ENCODE assay signal across 15 cellular contexts in the genomic region with DNA sequence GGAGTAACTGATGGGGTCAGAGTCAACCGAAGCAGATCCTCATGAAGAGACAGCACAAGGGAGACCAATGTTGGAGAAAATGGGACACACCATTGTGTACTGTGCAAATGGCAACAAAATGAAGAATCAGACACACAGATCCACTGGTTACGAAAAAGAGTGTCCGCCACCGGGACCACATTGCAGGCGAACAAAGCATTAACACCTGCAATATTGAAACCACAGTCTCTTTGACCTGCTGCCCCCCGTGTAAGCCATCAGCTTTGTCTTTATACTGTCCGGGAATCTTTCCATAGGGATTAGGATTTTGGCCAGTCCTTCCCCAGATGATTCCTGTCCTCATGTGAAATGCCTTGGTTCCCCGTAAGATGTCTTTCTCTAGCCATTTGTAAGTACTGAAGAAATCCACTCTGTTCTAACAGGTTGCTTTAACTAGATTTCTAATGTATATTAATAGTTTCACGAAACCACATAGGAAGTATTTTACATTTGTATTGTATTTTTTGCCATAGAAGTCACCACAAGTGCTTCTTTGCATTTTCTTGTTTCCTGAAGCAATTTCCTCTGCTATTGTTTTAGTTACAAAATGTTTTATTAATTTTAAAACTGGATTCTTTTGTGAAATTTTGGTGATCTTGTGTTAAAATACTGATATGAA.
DNase-seq lines count a peak whose midpoint lies in the region; ATAC-seq and TF ChIP-seq lines count a peak whose summit lies in the region.
"Had no signal": no experiment of that assay in that cellular context is flagged by ENCODE, and none has a peak within 500 bp of the region (broad histone marks: within the 10 kb centered on the region; RNA-seq: fewer than 3 reads in every experiment).

No MANE protein-coding gene starts in this region.

- TF ChIP-seq CTCF in progenitor cell of endocrine pancreas (IDR thresholded peaks at IDR 0.05; ENCODE audit: unreplicated experiment): no peak

- H3K36me3 Mint-ChIP-seq in progenitor cell of endocrine pancreas (ENCODE audit: insufficient read depth): peaks cover 1% of the 10 kb centered on the region
- H3K36me3 Mint-ChIP-seq: activated CD4-positive, alpha-beta memory T cell treated with anti-CD3 and anti-CD28 coated beads for 36 hours; memory B cell had no signal

- peaks cover 12% of the 10 kb centered on the region for H3K4me1 Mint-ChIP-seq in progenitor cell of endocrine pancreas (ENCODE audit: low read depth)
- H3K4me1 Mint-ChIP-seq: central memory CD8-positive, alpha-beta T cell had no signal

- no peak for DNase-seq in progenitor cell of endocrine pancreas (ENCODE audit: low spot score, unreplicated experiment)
- DNase-seq in hippocampal formation (lab: John Stamatoyannopoulos, UW): no peak
- DNase-seq in SW480 (ENCODE audit: low spot score): no peak
- DNase-seq: activated CD4-positive, alpha-beta memory T cell treated with anti-CD3 and anti-CD28 coated beads for 36 hours; activated naive CD4-positive, alpha-beta T cell; NCI-H1092; NK-92 treated with Interleukin-12 subunit alpha and Interleukin-12 subunit beta, amount 100 ng/mL, for 24 hours; pancreas; stimulated activated naive B cell treated with anti-CD40 and anti-IgM and Interleukin-4, amounts not matched to agents 10 μg/mL and 1 μg/mL and 100 μg/mL, for 72 hours had no signal

- no peaks in the 10 kb centered on the region for H3K27me3 Mint-ChIP-seq in progenitor cell of endocrine pancreas

- ATAC-seq in GM18907 (IDR thresholded peaks at IDR 0.05; ENCODE audit: unreplicated experiment): peak; percentile 70
- ATAC-seq in GM21619 (IDR thresholded peaks at IDR 0.05; ENCODE audit: unreplicated experiment): peak; percentile 64
- ATAC-seq in HG03159 (IDR thresholded peaks at IDR 0.05; ENCODE audit: unreplicated experiment): peak; percentile 60
- ATAC-seq in GM21360 (IDR thresholded peaks at IDR 0.05; ENCODE audit: unreplicated experiment): no peak
- ATAC-seq: pancreas; stimulated activated naive B cell treated with anti-CD40 and anti-IgM and Interleukin-4, amounts not matched to agents 10 μg/mL and 1 μg/mL and 100 μg/mL, for 72 hours had no signal

- H3K27ac Mint-ChIP-seq in progenitor cell of endocrine pancreas: peak overlapping the region; percentile 29
- H3K27ac Mint-ChIP-seq: activated CD4-positive, alpha-beta memory T cell treated with anti-CD3 and anti-CD28 coated beads for 36 hours; memory B cell; stimulated activated naive B cell treated with anti-CD40 and anti-IgM and Interleukin-4, amounts not matched to agents 10 μg/mL and 1 μg/mL and 100 μg/mL, for 72 hours had no signal

- no peak overlapping the region for H3K4me3 Mint-ChIP-seq in progenitor cell of endocrine pancreas (ENCODE audit: low read depth)
- H3K4me3 Mint-ChIP-seq: activated CD4-positive, alpha-beta memory T cell treated with anti-CD3 and anti-CD28 coated beads for 36 hours; central memory CD8-positive, alpha-beta T cell; memory B cell; stimulated activated naive B cell treated with anti-CD40 and anti-IgM and Interleukin-4, amounts not matched to agents 10 μg/mL and 1 μg/mL and 100 μg/mL, for 72 hours had no signal

- H3K9me3 Mint-ChIP-seq in progenitor cell of endocrine pancreas (ENCODE audit: low read depth): peaks cover 10% of the 10 kb centered on the region
- H3K9me3 Mint-ChIP-seq: central memory CD8-positive, alpha-beta T cell had no signal
